In genomic region chr7:155464948-155465739, GRCh38 we compare ENCODE assay signal across 27 cellular contexts. TPM values are rescaled to one million over a fixed set of nuclear protein-coding genes. Genes with fewer than 3 reads are reported as not detected.
"Had no signal": no experiment of that assay in that cellular context is flagged by ENCODE, and none has a peak within 500 bp of the region (broad histone marks: within the 10 kb centered on the region; RNA-seq: fewer than 3 reads in every experiment).

No MANE protein-coding gene starts in this region.

- H3K27ac ChIP-seq: colonic mucosa, esophagus squamous epithelium, gastrocnemius medialis, prostate gland, thyroid gland, upper lobe of right lung had no signal

- H3K4me3 ChIP-seq: colonic mucosa, dorsolateral prefrontal cortex, esophagus squamous epithelium, gastrocnemius medialis, prostate gland, thyroid gland, upper lobe of right lung had no signal

- H3K27ac Mint-ChIP-seq: activated B cell treated with CpG ODN at 0.5 μM for 24 hours; activated naive CD4-positive, alpha-beta T cell treated with anti-CD3 and anti-CD28 coated beads for 36 hours; activated naive CD8-positive, alpha-beta T cell treated with anti-CD3 and anti-CD28 coated beads, Interleukin-2, amount 10 ng/mL, durations not matched to agents 7 days and 5 days; effector memory CD8-positive, alpha-beta T cell had no signal

- H3K9me3 ChIP-seq: colonic mucosa, esophagus squamous epithelium, gastrocnemius medialis, prostate gland, thyroid gland, upper lobe of right lung had no signal

- H3K36me3 Mint-ChIP-seq: activated naive CD8-positive, alpha-beta T cell treated with anti-CD3 and anti-CD28 coated beads, Interleukin-2, amount 10 ng/mL, durations not matched to agents 7 days and 5 days had no signal

- ATAC-seq: activated T-cell treated with anti-CD3 and anti-CD28 coated beads, Interleukin-2, amount 50 U/mL, for 4 hours; effector memory CD8-positive, alpha-beta T cell; gastrocnemius medialis had no signal

- DNase-seq: activated B cell treated with CpG ODN at 0.5 μM for 24 hours; activated CD4-positive, alpha-beta T cell treated with anti-CD3 and anti-CD28 coated beads for 4 hours; activated CD4-positive, alpha-beta T cell treated with anti-CD3 and anti-CD28 coated beads, Interleukin-2, amount 50 U/mL, for 48 hours; activated CD8-positive, alpha-beta memory T cell treated with anti-CD3 and anti-CD28 coated beads, Interleukin-2, amount 50 U/mL, for 48 hours; activated naive CD4-positive, alpha-beta T cell treated with anti-CD3 and anti-CD28 coated beads for 36 hours; activated naive CD8-positive, alpha-beta T cell treated with anti-CD3 and anti-CD28 coated beads, Interleukin-2, amount 10 ng/mL, durations not matched to agents 7 days and 5 days; activated T-cell treated with anti-CD3 and anti-CD28 coated beads, Interleukin-2, amount 50 U/mL, for 4 hours; amniotic stem cell; colonic mucosa; effector memory CD8-positive, alpha-beta T cell; esophagus squamous epithelium; gastrocnemius medialis; hippocampal formation; left cardiac atrium; mesenchymal stem cell; stimulated activated CD4-positive, alpha-beta T cell treated with anti-CD3 and anti-CD28 coated beads, Interleukin-4, amount 100 ng/mL, for 24 hours; stimulated activated naive CD4-positive, alpha-beta T cell treated with Interleukin-2 at 50 U/mL for 16 hours; T1000; thyroid gland; upper lobe of right lung had no signal

- H3K36me3 ChIP-seq: colonic mucosa, esophagus squamous epithelium, gastrocnemius medialis, prostate gland, thyroid gland, upper lobe of right lung had no signal

- H3K9me3 Mint-ChIP-seq: activated B cell treated with CpG ODN at 0.5 μM for 24 hours; activated naive CD4-positive, alpha-beta T cell treated with anti-CD3 and anti-CD28 coated beads for 36 hours; activated naive CD8-positive, alpha-beta T cell treated with anti-CD3 and anti-CD28 coated beads, Interleukin-2, amount 10 ng/mL, durations not matched to agents 7 days and 5 days; activated T-cell treated with anti-CD3 and anti-CD28 coated beads, Interleukin-2, amount 50 U/mL, for 4 hours; effector memory CD8-positive, alpha-beta T cell had no signal

- H3K4me1 ChIP-seq: prostate gland had no signal

- H3K4me3 Mint-ChIP-seq: activated B cell treated with CpG ODN at 0.5 μM for 24 hours; activated naive CD4-positive, alpha-beta T cell treated with anti-CD3 and anti-CD28 coated beads for 36 hours; activated naive CD8-positive, alpha-beta T cell treated with anti-CD3 and anti-CD28 coated beads, Interleukin-2, amount 10 ng/mL, durations not matched to agents 7 days and 5 days; activated T-cell treated with anti-CD3 and anti-CD28 coated beads, Interleukin-2, amount 50 U/mL, for 4 hours had no signal

RNA-seq across cellular contexts. Expression of gene EN2, which starts 7.2 kb away (rescaled TPM):
- total RNA-seq: activated B cell treated with CpG ODN at 0.5 μM for 24 hours; activated CD8-positive, alpha-beta memory T cell treated with anti-CD3 and anti-CD28 coated beads for 36 hours; activated naive CD4-positive, alpha-beta T cell treated with anti-CD3 and anti-CD28 coated beads for 36 hours; activated naive CD8-positive, alpha-beta T cell treated with anti-CD3 and anti-CD28 coated beads, Interleukin-2, amount 10 ng/mL, durations not matched to agents 7 days and 5 days; activated T-cell treated with anti-CD3 and anti-CD28 coated beads, Interleukin-2, amount 50 U/mL, for 4 hours; bronchial epithelial cell; colonic mucosa; mononuclear cell; T-helper 1 cell treated with Interleukin-12 subunit alpha and Interleukin-12 subunit beta and Interleukin-4 antibody, amounts not matched to agents 30 ng/mL and 1 ng/mL, for 36 hours; upper lobe of right lung had no signal
- polyA plus RNA-seq: liver had no signal
